In the genomic region with DNA sequence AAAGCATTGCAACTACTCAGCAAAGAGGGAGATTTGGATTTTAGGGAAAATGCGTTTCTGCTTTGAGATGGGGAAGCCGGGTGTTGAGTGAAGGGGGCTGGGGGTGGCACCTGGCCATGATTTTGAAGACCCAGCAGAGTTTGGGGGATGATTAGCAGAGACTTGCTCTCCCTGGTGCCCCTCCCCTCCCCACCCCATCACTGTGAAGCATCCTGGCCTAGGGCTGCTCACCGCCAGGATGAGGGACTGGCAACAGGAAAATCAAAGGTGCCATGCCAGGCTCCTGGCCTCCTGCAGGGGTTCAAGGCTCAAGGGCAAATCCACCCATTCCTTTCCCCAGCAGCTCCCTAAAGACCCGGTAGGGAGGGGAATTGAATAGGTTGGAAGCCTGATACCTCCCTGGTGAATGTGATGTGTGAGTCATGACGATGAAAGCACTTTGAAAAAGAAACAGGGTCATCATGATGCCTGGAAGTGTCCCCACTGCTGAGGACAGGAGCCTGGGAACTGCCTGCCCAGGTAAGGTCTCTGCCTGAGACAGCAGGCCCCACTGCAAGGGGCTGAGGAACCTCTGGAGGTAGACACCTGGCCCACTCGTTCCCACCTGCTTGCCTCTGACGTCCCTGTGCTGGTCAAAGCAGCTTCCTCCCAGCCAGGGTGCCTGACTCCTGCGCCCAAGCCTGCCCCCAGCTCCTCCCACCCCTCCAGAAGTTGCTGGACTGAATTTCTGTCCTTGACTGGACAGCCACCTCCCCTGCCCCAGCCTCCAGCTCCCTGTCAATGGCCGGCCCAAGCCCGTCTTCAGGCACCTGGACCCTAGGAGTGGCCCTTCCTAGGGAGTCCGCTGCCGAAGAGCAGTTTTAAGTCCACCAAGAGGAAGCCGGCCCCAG, we compare ENCODE assay signal across 12 cellular contexts. TPM values are rescaled to one million over a fixed set of nuclear protein-coding genes. Genes with fewer than 3 reads are reported as not detected.
DNase-seq lines count a peak whose midpoint lies in the region; ATAC-seq, FAIRE-seq and TF ChIP-seq lines count a peak whose summit lies in the region.
"Had no signal": no experiment of that assay in that cellular context is flagged by ENCODE, and none has a peak within 500 bp of the region (broad histone marks: within the 10 kb centered on the region; RNA-seq: fewer than 3 reads in every experiment).

No MANE protein-coding gene starts in this region.

- H3K27me3 ChIP-seq in H7 (ENCODE audit: control insufficient read depth, insufficient read depth, low read length) = peaks cover 47% of the 10 kb centered on the region
- peaks cover 4% of the 10 kb centered on the region in 2 donors for H3K27me3 ChIP-seq in naive thymus-derived CD4-positive, alpha-beta T cell (ENCODE audit: control insufficient read depth in 2 of 2, insufficient read depth in 2 of 2, low read length in 2 of 2)

- H3K27me3 Mint-ChIP-seq in naive thymus-derived CD4-positive, alpha-beta T cell = peaks cover 55 to 77% (median 62%) of the 10 kb centered on the region in 5 donors

- no peak for ATAC-seq in A549
- no peak for ATAC-seq in naive thymus-derived CD4-positive, alpha-beta T cell

- peak overlapping the region; percentile 42 to 83; a peak in 5 of 6 replicates for H3K27ac ChIP-seq in A549
- no peak overlapping the region for H3K27ac ChIP-seq in naive thymus-derived CD4-positive, alpha-beta T cell (ENCODE audit: low read depth, low read length)

- intact Hi-C loops in naive thymus-derived CD4-positive, alpha-beta T cell (cut with micrococcal nuclease) = no loop called here

- no peak overlapping the region for H3K27ac Mint-ChIP-seq in naive thymus-derived CD4-positive, alpha-beta T cell

- POLR2A ChIA-PET in A549 (lab: Yijun Ruan, JAX) = no interaction called here
- POLR2A ChIA-PET in naive thymus-derived CD4-positive, alpha-beta T cell (lab: Charles Lee) = no interaction called here

- no peaks in the 10 kb centered on the region for H3K36me3 ChIP-seq in H7 (replicated peaks; ENCODE audit: control insufficient read depth, insufficient read depth, low read length)
- H3K36me3 ChIP-seq in naive thymus-derived CD4-positive, alpha-beta T cell (ENCODE audit: control insufficient read depth in 2 of 3, insufficient read depth in 3 of 3, low read length in 3 of 3) = no peaks in the 10 kb centered on the region
- H3K36me3 ChIP-seq: transverse colon had no signal

- no peaks in the 10 kb centered on the region for H3K9me3 ChIP-seq in A549
- no peaks in the 10 kb centered on the region for H3K9me3 ChIP-seq in naive thymus-derived CD4-positive, alpha-beta T cell (ENCODE audit: control insufficient read depth in 2 of 3, low read length in 3 of 3)
- H3K9me3 ChIP-seq: transverse colon had no signal

- H3K4me1 Mint-ChIP-seq in naive thymus-derived CD4-positive, alpha-beta T cell = peaks cover 0 to 4% (median 0%) of the 10 kb centered on the region in 7 donors

- no peak for TF ChIP-seq RAD21 in A549 (conservative IDR thresholded peaks at IDR 0.05 in 1 of 2, IDR thresholded peaks at IDR 0.05 in 1 of 2)

- no peak for TF ChIP-seq POLR2A in A549 (IDR thresholded peaks at IDR 0.05; ENCODE audit: low read length)

- DNase-seq in A549 (ENCODE audit: low read depth in 1 of 2, low spot score in 1 of 2) (no peak), H7 (no peak), choroid plexus epithelial cell (ENCODE audit: low read depth) (no peak), LoVo (ENCODE audit: low spot score) (no peak), medulla oblongata (ENCODE audit: extremely low spot score) (no peak), NCI-H2081 treated with DMSO at 0.1 percent for 48 hours (lab: John Stamatoyannopoulos, UW) (no peak), NCI-H82 treated with DMSO at 0.1 percent for 48 hours (lab: John Stamatoyannopoulos, UW; ENCODE audit: unreplicated experiment) (no peak)
- DNase-seq in naive thymus-derived CD4-positive, alpha-beta T cell = no peak
- DNase-seq: effector CD4-positive, alpha-beta T cell; KG1; transverse colon had no signal

- H3K36me3 Mint-ChIP-seq in naive thymus-derived CD4-positive, alpha-beta T cell = no peaks in the 10 kb centered on the region

- H3K9me3 Mint-ChIP-seq in naive thymus-derived CD4-positive, alpha-beta T cell = no peaks in the 10 kb centered on the region

- no peak for FAIRE-seq in A549 (lab: Jason Lieb, UNC)

- no peak for TF ChIP-seq CTCF in A549 (IDR thresholded peaks at IDR 0.05)
- TF ChIP-seq CTCF in choroid plexus epithelial cell (conservative IDR thresholded peaks at IDR 0.05; ENCODE audit: low read depth, low read length) = no peak

- H3K4me3 ChIP-seq in A549 (peak overlapping the region; percentile 67; the same call in 1 of the 3 replicates), H7 (ENCODE audit: insufficient read depth, low read depth, low read length) (peak overlapping the region; percentile 57), choroid plexus epithelial cell (ENCODE audit: low read depth, low read length) (peak overlapping the region; percentile 63)
- no peak overlapping the region for H3K4me3 ChIP-seq in naive thymus-derived CD4-positive, alpha-beta T cell (ENCODE audit: low read length)

- peak overlapping the region; percentile 98 for H3K4me2 ChIP-seq in A549

- CTCF ChIA-PET in A549 (lab: Yijun Ruan, JAX) = interaction anchor here (1.6 to 4.0 kb wide), 3 partner anchors 8 to 292 kb away, joined by 5 to 26 read pairs (median 6); no protein-coding TSS in a partner anchor
- CTCF ChIA-PET in naive thymus-derived CD4-positive, alpha-beta T cell (lab: Charles Lee) = interaction anchor here (1.2 kb wide), 1 partner anchor 9 kb away, joined by 4 read pairs; no protein-coding TSS in a partner anchor

- WGBS in A549 (ENCODE audit: missing lambda C conversion rate) = 75% methylated on average over 10 of the region's 13 CpGs

- TF ChIP-seq EP300 in A549 (IDR thresholded peaks at IDR 0.05) = no peak

- peak overlapping the region in 8 of 10 donors; percentile 16 to 66 (median 24) for H3K4me3 Mint-ChIP-seq in naive thymus-derived CD4-positive, alpha-beta T cell

- H3K4me1 ChIP-seq in A549 = peaks cover 28% of the 10 kb centered on the region
- H3K4me1 ChIP-seq in naive thymus-derived CD4-positive, alpha-beta T cell (ENCODE audit: control insufficient read depth in 2 of 2, insufficient read depth in 2 of 2, low read length in 2 of 2) = no peaks in the 10 kb centered on the region

TF ChIP-seq in A549, 52 proteins besides CTCF, POLR2A, EP300 and RAD21:
- TF ChIP-seq NPAS2 (CRISPR knock-in tag; IDR thresholded peaks at IDR 0.05; ENCODE audit: borderline replicate concordance) (no peak), CHD4 (IDR thresholded peaks at IDR 0.05; ENCODE audit: borderline replicate concordance) (no peak), SMC3 (IDR thresholded peaks at IDR 0.05) (no peak), HEYL (CRISPR knock-in tag; IDR thresholded peaks at IDR 0.05) (no peak), EHMT2 (IDR thresholded peaks at IDR 0.05; ENCODE audit: low read depth) (no peak), JUN (IDR thresholded peaks at IDR 0.05) (no peak), JUNB (IDR thresholded peaks at IDR 0.05) (no peak), MAFK (IDR thresholded peaks at IDR 0.05; ENCODE audit: partially characterized antibody) (no peak), HES2 (IDR thresholded peaks at IDR 0.05) (no peak), HDAC2 (IDR thresholded peaks at IDR 0.05) (no peak), GATA3 (IDR thresholded peaks at IDR 0.05; ENCODE audit: borderline replicate concordance) (no peak), KDM5A (IDR thresholded peaks at IDR 0.05) (no peak), MAX (IDR thresholded peaks at IDR 0.05) (no peak), NFE2L2 (conservative IDR thresholded peaks at IDR 0.05; ENCODE audit: low read length) (no peak), MAZ (IDR thresholded peaks at IDR 0.05; ENCODE audit: borderline replicate concordance, low read depth, low read length) (no peak), RFX5 (IDR thresholded peaks at IDR 0.05) (no peak), POLR2AphosphoS2 (conservative IDR thresholded peaks at IDR 0.05; ENCODE audit: low read length) (no peak), ZSCAN20 (CRISPR knock-in tag; IDR thresholded peaks at IDR 0.05) (no peak)
- TF ChIP-seq, protein P1, sequence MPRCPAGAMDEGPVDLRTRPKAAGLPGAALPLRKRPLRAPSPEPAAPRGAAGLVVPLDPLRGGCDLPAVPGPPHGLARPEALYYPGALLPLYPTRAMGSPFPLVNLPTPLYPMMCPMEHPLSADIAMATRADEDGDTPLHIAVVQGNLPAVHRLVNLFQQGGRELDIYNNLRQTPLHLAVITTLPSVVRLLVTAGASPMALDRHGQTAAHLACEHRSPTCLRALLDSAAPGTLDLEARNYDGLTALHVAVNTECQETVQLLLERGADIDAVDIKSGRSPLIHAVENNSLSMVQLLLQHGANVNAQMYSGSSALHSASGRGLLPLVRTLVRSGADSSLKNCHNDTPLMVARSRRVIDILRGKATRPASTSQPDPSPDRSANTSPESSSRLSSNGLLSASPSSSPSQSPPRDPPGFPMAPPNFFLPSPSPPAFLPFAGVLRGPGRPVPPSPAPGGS (IDR thresholded peaks at IDR 0.05) = no peak

RNA-seq across cellular contexts. Expression of gene CHST1, which starts 1.7 kb away (rescaled TPM):
- polyA plus RNA-seq in A549 (2011; rRNA removed) = 0.22 and 0.40 TPM in 2 replicates
- polyA plus RNA-seq in A549 (2012; cell fraction: cytosol; rRNA removed) = 0.62 and 0.74 TPM in 2 replicates
- 1.8 and 2.8 TPM in 2 replicates for polyA plus RNA-seq in A549 (2012; cell fraction: nucleus; rRNA removed)
- 0.41 to 0.89 TPM (median 0.59 TPM) in 3 replicates for polyA plus RNA-seq in A549 (2017; fragmentation: RNase III; extraction: RNeasy Plus Mini Kit Qiagen cat#74134 plus additional on column Dnase treatment)
- not detected in 2 replicates for polyA minus RNA-seq in A549 (2011; rRNA and poly(A)+ RNA removed)
- 0.87 and 0.89 TPM in 2 replicates for total RNA-seq in H7 (2014; rRNA removed; shearing (Covaris generic))
- not detected for total RNA-seq in naive thymus-derived CD4-positive, alpha-beta T cell
- polyA plus RNA-seq in naive thymus-derived CD4-positive, alpha-beta T cell = not detected
- total RNA-seq: G401 had no signal
